8 cellular contexts compared by ENCODE assay signal in the genomic region with DNA sequence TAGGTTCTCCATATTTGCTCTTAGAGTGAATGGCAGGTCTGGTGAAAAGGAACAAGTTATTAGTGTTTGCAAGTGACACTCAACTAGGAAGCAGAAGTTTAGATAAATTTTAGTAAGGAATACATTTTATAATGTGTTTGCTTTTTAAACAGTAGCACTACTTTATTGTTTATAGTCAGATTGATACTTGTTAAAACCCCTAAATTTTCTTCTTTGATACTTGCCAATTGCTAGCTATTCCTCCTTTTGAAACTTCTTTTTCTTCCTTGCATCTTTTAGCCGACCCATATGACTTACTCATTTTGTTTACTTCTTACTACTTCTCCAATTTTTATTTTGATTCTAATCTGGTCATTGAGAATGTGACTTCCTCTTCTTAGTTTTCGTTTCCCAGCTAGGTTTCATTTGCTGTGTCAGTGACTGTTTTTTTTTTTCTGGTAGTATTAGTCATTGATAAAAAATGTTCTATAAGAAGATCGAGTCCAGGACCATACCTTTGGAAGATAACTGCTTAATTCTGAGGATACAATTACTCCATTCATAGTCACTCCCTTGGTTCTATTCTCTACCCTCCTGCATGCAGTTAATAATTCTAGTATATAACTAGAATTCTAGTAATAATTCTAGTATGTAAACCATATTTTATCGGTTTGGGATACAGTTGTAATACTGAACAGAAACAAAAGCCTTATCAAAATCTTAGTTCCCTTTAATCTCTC. TPM values are rescaled to one million over a fixed set of nuclear protein-coding genes. Genes with fewer than 3 reads are reported as not detected.
DNase-seq lines count a peak whose midpoint lies in the region; ATAC-seq lines count a peak whose summit lies in the region.

No MANE protein-coding gene starts in this region.

- no peaks in the 10 kb centered on the region for H3K9me3 Mint-ChIP-seq in activated naive CD4-positive, alpha-beta T cell treated with anti-CD3 and anti-CD28 coated beads for 36 hours
- H3K9me3 Mint-ChIP-seq in activated CD4-positive, alpha-beta memory T cell treated with anti-CD3 and anti-CD28 coated beads for 36 hours = no peaks in the 10 kb centered on the region

- DNase-seq in activated naive CD4-positive, alpha-beta T cell treated with anti-CD3 and anti-CD28 coated beads for 36 hours = no peak
- DNase-seq in activated naive CD4-positive, alpha-beta T cell treated with Interleukin-2 at 50 U/mL for 16 hours = no peak
- no peak for DNase-seq in activated CD4-positive, alpha-beta memory T cell treated with anti-CD3 and anti-CD28 coated beads for 36 hours
- DNase-seq in midbrain (lab: John Stamatoyannopoulos, UW) (peak; percentile 44), GOT3 (lab: John Stamatoyannopoulos, UW) (no peak), GDM1 (lab: John Stamatoyannopoulos, UW) (no peak)

- peaks cover 26% of the 10 kb centered on the region for H3K27me3 Mint-ChIP-seq in activated naive CD4-positive, alpha-beta T cell treated with anti-CD3 and anti-CD28 coated beads for 36 hours (ENCODE audit: low read depth)
- peaks cover 23% of the 10 kb centered on the region for H3K27me3 Mint-ChIP-seq in activated CD4-positive, alpha-beta memory T cell treated with anti-CD3 and anti-CD28 coated beads for 36 hours

- ATAC-seq in HG03575 (IDR thresholded peaks at IDR 0.05; ENCODE audit: extremely low read depth, insufficient number of reproducible peaks, low FRiP score, unreplicated experiment) (peak; percentile 39), HG02973 (IDR thresholded peaks at IDR 0.05; ENCODE audit: unreplicated experiment) (no peak)

- intact Hi-C loops in activated naive CD4-positive, alpha-beta T cell treated with anti-CD3 and anti-CD28 coated beads for 36 hours (cut with micrococcal nuclease) = loop anchor here (5.0 kb wide), 1 partner anchor 60 kb away; no protein-coding TSS in a partner anchor
- intact Hi-C loops in activated CD4-positive, alpha-beta memory T cell treated with anti-CD3 and anti-CD28 coated beads for 36 hours (cut with micrococcal nuclease) = loop anchor here (10.0 kb wide), 1 partner anchor 522 kb away; a partner anchor contains a TSS

- H3K4me1 Mint-ChIP-seq in activated naive CD4-positive, alpha-beta T cell treated with anti-CD3 and anti-CD28 coated beads for 36 hours (ENCODE audit: low read depth) = peaks cover 23% of the 10 kb centered on the region
- H3K4me1 Mint-ChIP-seq in activated CD4-positive, alpha-beta memory T cell treated with anti-CD3 and anti-CD28 coated beads for 36 hours (ENCODE audit: low read depth) = peaks cover 25% of the 10 kb centered on the region

- POLR2A ChIA-PET in activated CD4-positive, alpha-beta memory T cell treated with anti-CD3 and anti-CD28 coated beads for 36 hours (lab: Charles Lee) = no interaction called here

- H3K4me3 Mint-ChIP-seq in activated naive CD4-positive, alpha-beta T cell treated with anti-CD3 and anti-CD28 coated beads for 36 hours = peak overlapping the region; percentile 14
- H3K4me3 Mint-ChIP-seq in activated CD4-positive, alpha-beta memory T cell treated with anti-CD3 and anti-CD28 coated beads for 36 hours = peak overlapping the region; percentile 27

- peaks cover 3% of the 10 kb centered on the region for H3K36me3 Mint-ChIP-seq in activated naive CD4-positive, alpha-beta T cell treated with anti-CD3 and anti-CD28 coated beads for 36 hours (ENCODE audit: low read depth)
- H3K36me3 Mint-ChIP-seq in activated CD4-positive, alpha-beta memory T cell treated with anti-CD3 and anti-CD28 coated beads for 36 hours = no peaks in the 10 kb centered on the region

- H3K27ac Mint-ChIP-seq in activated naive CD4-positive, alpha-beta T cell treated with anti-CD3 and anti-CD28 coated beads for 36 hours = peak overlapping the region; percentile 38
- H3K27ac Mint-ChIP-seq in activated CD4-positive, alpha-beta memory T cell treated with anti-CD3 and anti-CD28 coated beads for 36 hours = peak overlapping the region; percentile 15

- CTCF ChIA-PET in activated naive CD4-positive, alpha-beta T cell treated with anti-CD3 and anti-CD28 coated beads for 36 hours (lab: Charles Lee) = interaction anchor here (0.6 kb wide), 1 partner anchor 20 kb away, joined by 6 read pairs; no protein-coding TSS in a partner anchor
- CTCF ChIA-PET in activated CD4-positive, alpha-beta memory T cell treated with anti-CD3 and anti-CD28 coated beads for 36 hours (lab: Charles Lee) = interaction anchor here (0.6 kb wide), 1 partner anchor 73 kb away, joined by 3 read pairs; no protein-coding TSS in a partner anchor

RNA-seq across cellular contexts. Expression of a gene that starts 2.7 kb away (rescaled TPM):
- total RNA-seq in activated naive CD4-positive, alpha-beta T cell treated with anti-CD3 and anti-CD28 coated beads for 36 hours = 10 to 100 TPM; 25.0 to 26.1 TPM
- total RNA-seq in activated CD4-positive, alpha-beta memory T cell treated with anti-CD3 and anti-CD28 coated beads for 36 hours = 10 to 100 TPM; 27.7 to 27.8 TPM
